8 cellular contexts compared by ENCODE assay signal in genomic region chr16:89247734-89248075, GRCh38. TPM values are rescaled to one million over a fixed set of nuclear protein-coding genes. Genes with fewer than 3 reads are reported as not detected.
DNase-seq lines count a peak whose midpoint lies in the region; ATAC-seq and TF ChIP-seq lines count a peak whose summit lies in the region.
"Not testable (repeated sequence)": the region's sequence is repeated elsewhere in the genome, so short reads cannot be mapped to it uniquely, and the experiment has no call there.

No MANE protein-coding gene starts in this region.

- not testable (repeated sequence) for H3K27me3 ChIP-seq in fibroblast of lung (ENCODE audit: control insufficient read depth, insufficient read depth, low read length); transverse colon
- H3K27me3 ChIP-seq in left lung = peaks cover 0 to 11% of the 10 kb centered on the region in 2 donors

- H3K9ac ChIP-seq in ES-I3 (ENCODE audit: low read depth, low read length) = peak overlapping the region; percentile 53; the same call in 1 of the 2 replicates
- H3K9ac ChIP-seq in fibroblast of lung (ENCODE audit: insufficient read depth, low read length) = not testable (repeated sequence)

- H3K36me3 ChIP-seq in ES-I3 (ENCODE audit: insufficient read depth, low read length); fibroblast of lung (ENCODE audit: control insufficient read depth, insufficient read depth, low read length); left lung; transverse colon: not testable (repeated sequence)

- H3K9me3 Mint-ChIP-seq in T-helper 1 cell treated with Interleukin-12 subunit alpha and Interleukin-12 subunit beta and Interleukin-4 antibody, amounts not matched to agents 30 μg/mL and 1 μg/mL, for 36 hours; progenitor cell of endocrine pancreas (ENCODE audit: low read depth): not testable (repeated sequence)

- H3K4me2 ChIP-seq in fibroblast of lung (ENCODE audit: extremely low read depth, insufficient read depth, low read length) = peak overlapping the region; percentile 32

- not testable (repeated sequence) for TF ChIP-seq EP300 in transverse colon (IDR thresholded peaks at IDR 0.05; ENCODE audit: low read depth)

- not testable (repeated sequence) for H3K27ac Mint-ChIP-seq in T-helper 1 cell treated with Interleukin-12 subunit alpha and Interleukin-12 subunit beta and Interleukin-4 antibody, amounts not matched to agents 30 μg/mL and 1 μg/mL, for 36 hours; progenitor cell of endocrine pancreas

- H3K27me3 Mint-ChIP-seq in T-helper 1 cell treated with Interleukin-12 subunit alpha and Interleukin-12 subunit beta and Interleukin-4 antibody, amounts not matched to agents 30 μg/mL and 1 μg/mL, for 36 hours (ENCODE audit: low read depth); progenitor cell of endocrine pancreas: not testable (repeated sequence)

- peak overlapping the region; percentile 38 for H3K4me3 ChIP-seq in astrocyte of the spinal cord (ENCODE audit: low read depth, low read length)
- H3K4me3 ChIP-seq in fibroblast of lung (replicated peaks in 1 of 4; ENCODE audit: control extremely low read depth in 1 of 4, insufficient read depth in 1 of 4, low read depth in 3 of 4, low read length in 4 of 4) = peak overlapping the region in 3 of 4 experiments; percentile 29 to 45 (median 40)
- peak overlapping the region; percentile 28 to 50 for H3K4me3 ChIP-seq in left lung
- H3K4me3 ChIP-seq in transverse colon = peak overlapping the region; percentile 4 to 50 (median 28)

- in situ Hi-C loops in astrocyte of the spinal cord (cut with HindIII; ENCODE audit: low sequenced_read_pairs); transverse colon (cut with MboI; ENCODE audit: low pct_ligation_motif_present in 1 of 4, low pct_unique_long_range_greater_than_20kb in 1 of 4, low sequenced_read_pairs in 3 of 4): not testable (repeated sequence)

- peak overlapping the region; percentile 10 for H2AFZ ChIP-seq in fibroblast of lung (ENCODE audit: low read length)

- not testable (repeated sequence) for H3K4me1 ChIP-seq in ES-I3 (ENCODE audit: insufficient read depth, low read length); fibroblast of lung (ENCODE audit: control insufficient read depth, extremely low read depth, insufficient read depth, low read length); left lung
- H3K4me1 ChIP-seq in transverse colon = peaks cover 4 to 15% (median 9%) of the 10 kb centered on the region in 4 donors

- not testable (repeated sequence) for TF ChIP-seq CTCF in astrocyte of the spinal cord (IDR thresholded peaks at IDR 0.05; ENCODE audit: low read depth, low read length); fibroblast of lung (conservative IDR thresholded peaks at IDR 0.05 in 1 of 2, IDR thresholded peaks at IDR 0.05 in 1 of 2; ENCODE audit: low read depth in 1 of 2, low read length in 2 of 2); left lung (IDR thresholded peaks at IDR 0.05); progenitor cell of endocrine pancreas (IDR thresholded peaks at IDR 0.05; ENCODE audit: unreplicated experiment); transverse colon (IDR thresholded peaks at IDR 0.05)

- not testable (repeated sequence) for H4K20me1 ChIP-seq in fibroblast of lung (ENCODE audit: control insufficient read depth, extremely low read depth, insufficient read depth, low read length)

- 1% methylated on average over 28 of the region's 45 CpGs; no CpG with 5 or more reads in 1 of the 2 donors for WGBS in transverse colon (ENCODE audit: low coverage in 1 of 2), 2 donors

- H3K27ac ChIP-seq in fibroblast of lung (ENCODE audit: insufficient read depth, low read length); left lung: not testable (repeated sequence)
- H3K27ac ChIP-seq in transverse colon = peak overlapping the region in 1 of 4 donors; percentile 36

- not testable (repeated sequence) for DNase-seq in astrocyte of the spinal cord (ENCODE audit: low read depth, low spot score); fibroblast of lung (ENCODE audit: low read depth in 2 of 2); left lung; progenitor cell of endocrine pancreas (ENCODE audit: low spot score, unreplicated experiment); transverse colon

- H3K9me3 ChIP-seq in ES-I3 (ENCODE audit: control insufficient read depth, insufficient read depth, low read length); fibroblast of lung (ENCODE audit: control insufficient read depth, insufficient read depth, low read depth, low read length); transverse colon: not testable (repeated sequence)
- H3K9me3 ChIP-seq in left lung = peaks cover 0 to 11% of the 10 kb centered on the region in 2 donors

- not testable (repeated sequence) for H3K36me3 Mint-ChIP-seq in T-helper 1 cell treated with Interleukin-12 subunit alpha and Interleukin-12 subunit beta and Interleukin-4 antibody, amounts not matched to agents 30 μg/mL and 1 μg/mL, for 36 hours (ENCODE audit: low read depth); progenitor cell of endocrine pancreas (ENCODE audit: insufficient read depth)

- not testable (repeated sequence) for H3K79me2 ChIP-seq in fibroblast of lung (ENCODE audit: control insufficient read depth, insufficient read depth, low read length)

- H3K4me1 Mint-ChIP-seq in T-helper 1 cell treated with Interleukin-12 subunit alpha and Interleukin-12 subunit beta and Interleukin-4 antibody, amounts not matched to agents 30 μg/mL and 1 μg/mL, for 36 hours (ENCODE audit: low read depth); progenitor cell of endocrine pancreas (ENCODE audit: low read depth): not testable (repeated sequence)

- peak overlapping the region; percentile 51 for H3K4me3 Mint-ChIP-seq in T-helper 1 cell treated with Interleukin-12 subunit alpha and Interleukin-12 subunit beta and Interleukin-4 antibody, amounts not matched to agents 30 μg/mL and 1 μg/mL, for 36 hours
- H3K4me3 Mint-ChIP-seq in progenitor cell of endocrine pancreas (ENCODE audit: low read depth) = peak overlapping the region; percentile 68

- intact Hi-C loops in left lung (cut with DNase I); transverse colon (cut with DNase I; ENCODE audit: low total_unique reads): not testable (repeated sequence)

- peak; percentile 37 for ATAC-seq in HG03342 (IDR thresholded peaks at IDR 0.05; ENCODE audit: unreplicated experiment)
- ATAC-seq in left lung = not testable (repeated sequence)

- TF ChIP-seq POLR2A in transverse colon (IDR thresholded peaks at IDR 0.05) = not testable (repeated sequence)

RNA-seq across cellular contexts. Expression of gene ZNF778, which starts 30.2 kb away (rescaled TPM):
- total RNA-seq in fibroblast of lung (7.4 and 9.4 TPM in 2 replicates), left lung (1 to 10 TPM; 8.1 to 9.5 TPM), progenitor cell of endocrine pancreas (10.5 and 11.2 TPM in 2 replicates), transverse colon (10 to 100 TPM in 3 of 4 donors, 1 to 10 TPM in 1; 9.3 to 89.0 (median 13.4) TPM)
- polyA plus RNA-seq in fibroblast of lung = 4.3 and 4.9 TPM in 2 replicates
- 3.2 and 3.6 TPM in 2 replicates for polyA plus RNA-seq in fibroblast of lung (2012)
- polyA minus RNA-seq in fibroblast of lung (ENCODE audit: low replicate concordance) = 8.4 and 9.2 TPM in 2 replicates

RNA-seq across cellular contexts. Expression of gene SLC22A31, which starts 47.4 kb away (rescaled TPM):
- total RNA-seq in fibroblast of lung = 0.17 and 0.26 TPM in 2 replicates
- polyA plus RNA-seq in fibroblast of lung = 0.24 TPM in 1 of 2 replicates, not detected in the other
- polyA plus RNA-seq in fibroblast of lung (2012) = 0.10 and 0.28 TPM in 2 replicates
- not detected in 2 replicates for polyA minus RNA-seq in fibroblast of lung (ENCODE audit: low replicate concordance)
- 100 to 1,000 TPM; 171 to 283 TPM for total RNA-seq in left lung
- total RNA-seq in progenitor cell of endocrine pancreas = 6.9 and 10.3 TPM in 2 replicates
- 1 to 10 TPM in 1 of 4 donors, not detected in 3; 1.3 TPM for total RNA-seq in transverse colon

Comparison
In these comparisons a context has a peak if more than half of its experiments do, and no peak if none do; other contexts are left out.
1. RNA of gene SLC22A31, which starts 47.4 kb away (total RNA-seq): 171 to 283 TPM in left lung; 6.9 to 10.3 TPM in progenitor cell of endocrine pancreas, 0.17 to 0.26 TPM in fibroblast of lung and 1.3 TPM in transverse colon; every median in the first group is over 10 times any median in the second.
2. Peak in every context shown above with its lines, with median percentiles within 50 percentile points of each other: H3K4me3 ChIP-seq.